ENCODE assay signal across 16 cellular contexts in genomic region chr9:73137286-73137899, GRCh38. TPM values are rescaled to one million over a fixed set of nuclear protein-coding genes. Genes with fewer than 3 reads are reported as not detected.
A peak's percentile ranks its signal among the peaks of the same experiment; 100 is the strongest.
DNase-seq lines count a peak whose midpoint lies in the region; ATAC-seq and TF ChIP-seq lines count a peak whose summit lies in the region.
"Had no signal": no experiment of that assay in that cellular context is flagged by ENCODE, and none has a peak within 500 bp of the region (broad histone marks: within the 10 kb centered on the region; RNA-seq: fewer than 3 reads in every experiment).

No MANE protein-coding gene starts in this region.

- intact Hi-C loops in Panc1 (cut with micrococcal nuclease; ENCODE audit: unreplicated experiment), result no loop called here

- DNase-seq in Panc1 (ENCODE audit: low read depth, low spot score), result no peak
- DNase-seq in foreskin keratinocyte, result peak; percentile 69 to 80
- DNase-seq in renal cortical epithelial cell (ENCODE audit: low read depth), result peak; percentile 89
- no peak for DNase-seq in activated CD8-positive, alpha-beta memory T cell treated with anti-CD3 and anti-CD28 coated beads, Interleukin-2, amount 10 ng/mL, durations not matched to agents 7 days and 5 days
- DNase-seq: activated CD4-positive, CD25-positive, alpha-beta regulatory T cell; CD4-positive, alpha-beta T cell; immature natural killer cell; NCI-H226; SHP77 treated with DMSO at 0.1 percent for 48 hours had no signal

- H3K4me3 Mint-ChIP-seq in activated CD8-positive, alpha-beta memory T cell treated with anti-CD3 and anti-CD28 coated beads, Interleukin-2, amount 10 ng/mL, durations not matched to agents 7 days and 5 days, result no peak overlapping the region
- H3K4me3 Mint-ChIP-seq: CD4-positive, alpha-beta T cell; GM23338; IgD-negative memory B cell; immature natural killer cell; neural crest cell had no signal

- peak; percentile 67 for ATAC-seq in Panc1
- ATAC-seq in foreskin keratinocyte, result peak; percentile 55
- ATAC-seq in GM18520 (IDR thresholded peaks at IDR 0.05; ENCODE audit: unreplicated experiment), result no peak
- no peak for ATAC-seq in GM19328 (IDR thresholded peaks at IDR 0.05; ENCODE audit: unreplicated experiment)
- ATAC-seq in activated CD8-positive, alpha-beta memory T cell treated with anti-CD3 and anti-CD28 coated beads, Interleukin-2, amount 10 ng/mL, durations not matched to agents 7 days and 5 days, result no peak
- ATAC-seq in HG02981 (IDR thresholded peaks at IDR 0.05; ENCODE audit: unreplicated experiment), result no peak
- ATAC-seq: GM23338 had no signal

- H3K9me3 ChIP-seq in HEK293 (ENCODE audit: control insufficient read depth, insufficient read depth, low read depth, low read length) (no peaks in the 10 kb centered on the region), Panc1 (ENCODE audit: control insufficient read depth, insufficient read depth, low read depth, low read length) (no peaks in the 10 kb centered on the region)

- no peaks in the 10 kb centered on the region for H3K36me3 ChIP-seq in HEK293 (ENCODE audit: control insufficient read depth in 2 of 2, insufficient read depth in 1 of 2, low read length in 2 of 2)
- no peaks in the 10 kb centered on the region for H3K36me3 ChIP-seq in Panc1 (ENCODE audit: control insufficient read depth, insufficient read depth, low read length)

- H3K27ac Mint-ChIP-seq in activated CD8-positive, alpha-beta memory T cell treated with anti-CD3 and anti-CD28 coated beads, Interleukin-2, amount 10 ng/mL, durations not matched to agents 7 days and 5 days, result no peak overlapping the region
- H3K27ac Mint-ChIP-seq: CD4-positive, alpha-beta T cell; GM23338; IgD-negative memory B cell had no signal

- POLR2A ChIA-PET in HEK293 (lab: Yijun Ruan, JAX), result interaction anchor here (0.6 to 1.5 kb wide), 6 partner anchors 12 to 26 kb away, joined by 3 to 6 read pairs (median 3); no protein-coding TSS in a partner anchor
- POLR2A ChIA-PET in Panc1 (lab: Charles Lee), result interaction anchor here (0.5 to 0.6 kb wide), 2 partner anchors 18 to 66 kb away, joined by 3 read pairs; no protein-coding TSS in a partner anchor

- H3K27ac ChIP-seq in HEK293 (ENCODE audit: extremely low read depth, low read depth, low read length), result no peak overlapping the region
- H3K27ac ChIP-seq in Panc1 (ENCODE audit: low read length), result no peak overlapping the region
- H3K27ac ChIP-seq in foreskin keratinocyte, result peak overlapping the region; percentile 99

- CTCF ChIA-PET in HEK293 (lab: Yijun Ruan, JAX), result interaction anchor here (0.7 to 1.6 kb wide), 4 partner anchors 16 to 40 kb away, joined by 3 to 6 read pairs (median 4); no protein-coding TSS in a partner anchor
- CTCF ChIA-PET in Panc1 (lab: Charles Lee), result interaction anchor here (0.5 kb wide), 1 partner anchor 856 kb away, joined by 3 read pairs; no protein-coding TSS in a partner anchor
- CTCF ChIA-PET in activated CD8-positive, alpha-beta memory T cell treated with anti-CD3 and anti-CD28 coated beads, Interleukin-2, amount 10 ng/mL, durations not matched to agents 7 days and 5 days (lab: Charles Lee), result interaction anchor here (1.3 kb wide), 1 partner anchor 9 kb away, joined by 5 read pairs; no protein-coding TSS in a partner anchor

- in situ Hi-C loops in Panc1 (cut with HindIII; ENCODE audit: low pct_unique_long_range_greater_than_20kb, low sequenced_read_pairs), result no loop called here

- H3K4me3 ChIP-seq in HEK293 (ENCODE audit: low read depth, low read length) (peak overlapping the region; percentile 5; the same call in 1 of the 2 replicates), Panc1 (ENCODE audit: low read depth in 2 of 2, low read length in 2 of 2) (no peak overlapping the region)
- H3K4me3 ChIP-seq: GM23338 had no signal

- TF ChIP-seq CTCF in HEK293 (tag by site-specific recombination; IDR thresholded peaks at IDR 0.05), result no peak
- no peak; the same call in 1 of the 2 replicates for TF ChIP-seq CTCF in Panc1 (IDR thresholded peaks at IDR 0.05)
- TF ChIP-seq CTCF in foreskin keratinocyte (conservative IDR thresholded peaks at IDR 0.05), result peak; percentile 52

- H3K27me3 Mint-ChIP-seq in activated CD8-positive, alpha-beta memory T cell treated with anti-CD3 and anti-CD28 coated beads, Interleukin-2, amount 10 ng/mL, durations not matched to agents 7 days and 5 days, result no peaks in the 10 kb centered on the region
- H3K27me3 Mint-ChIP-seq: CD4-positive, alpha-beta T cell had no signal

- H3K27me3 ChIP-seq in Panc1 (ENCODE audit: control insufficient read depth, insufficient read depth, low read length) (no peaks in the 10 kb centered on the region), foreskin keratinocyte (no peaks in the 10 kb centered on the region)

- H3K4me1 Mint-ChIP-seq in activated CD8-positive, alpha-beta memory T cell treated with anti-CD3 and anti-CD28 coated beads, Interleukin-2, amount 10 ng/mL, durations not matched to agents 7 days and 5 days, result peaks cover 17% of the 10 kb centered on the region

- no peaks in the 10 kb centered on the region for H3K9me3 Mint-ChIP-seq in activated CD8-positive, alpha-beta memory T cell treated with anti-CD3 and anti-CD28 coated beads, Interleukin-2, amount 10 ng/mL, durations not matched to agents 7 days and 5 days (ENCODE audit: low read depth)
- H3K9me3 Mint-ChIP-seq: CD4-positive, alpha-beta T cell; GM23338; IgD-negative memory B cell had no signal

- no TSS peak for BruUV-seq in Panc1 (replicated peaks; lab: Mats Ljungman, UMichigan)

- H3K4me1 ChIP-seq in HEK293 (ENCODE audit: control insufficient read depth, insufficient read depth, low read length) (no peaks in the 10 kb centered on the region; the same call in 1 of the 2 replicates), Panc1 (ENCODE audit: control insufficient read depth, insufficient read depth, low read length) (peaks cover 14% of the 10 kb centered on the region), foreskin keratinocyte (peaks cover 34% of the 10 kb centered on the region)

- peaks cover 1% of the 10 kb centered on the region for H3K36me3 Mint-ChIP-seq in activated CD8-positive, alpha-beta memory T cell treated with anti-CD3 and anti-CD28 coated beads, Interleukin-2, amount 10 ng/mL, durations not matched to agents 7 days and 5 days
- H3K36me3 Mint-ChIP-seq: IgD-negative memory B cell, immature natural killer cell had no signal

TF ChIP-seq in HEK293, 187 proteins besides CTCF, POLR2A, EP300 and RAD21 (continues in another document):
- TF ChIP-seq ZFP41 (tag by site-specific recombination; IDR thresholded peaks at IDR 0.05; ENCODE audit: borderline replicate concordance) (no peak), ATF2 (tag by site-specific recombination; IDR thresholded peaks at IDR 0.05; ENCODE audit: low read depth) (peak; percentile 93), ZNF629 (tag by site-specific recombination; IDR thresholded peaks at IDR 0.05) (peak; percentile 89), GLIS1 (tag by site-specific recombination; IDR thresholded peaks at IDR 0.05) (peak; percentile 54), ZEB2 (tag by site-specific recombination; IDR thresholded peaks at IDR 0.05) (peak; percentile 54; the same call in 1 of the 2 replicates), SCRT2 (tag by site-specific recombination; IDR thresholded peaks at IDR 0.05) (peak; percentile 80), HIC1 (tag by site-specific recombination; IDR thresholded peaks at IDR 0.05) (peak; percentile 73), PBX3 (CRISPR knock-in tag; IDR thresholded peaks at IDR 0.05) (no peak), KLF8 (tag by site-specific recombination; IDR thresholded peaks at IDR 0.05) (0 out of 2 replicates have a peak, but pooled peaks have one; percentile 26), ZNF214 (tag by site-specific recombination; IDR thresholded peaks at IDR 0.05; ENCODE audit: borderline replicate concordance) (no peak)

RNA-seq across cellular contexts. Expression of gene ANXA1, which starts 14.3 kb away (rescaled TPM):
- total RNA-seq in Panc1 (2021; ENCODE audit: unreplicated experiment), result 72.0 TPM
- polyA plus RNA-seq in Panc1 (2012; ENCODE audit: insufficient read length), result 34.8 TPM
- total RNA-seq in foreskin keratinocyte, result 880 and 908 TPM in 2 replicates
- 712 and 776 TPM in 2 replicates for polyA plus RNA-seq in foreskin keratinocyte
- total RNA-seq in renal cortical epithelial cell, result 426 and 600 TPM in 2 replicates
- 100 to 1,000 TPM; 135 to 177 TPM for total RNA-seq in activated CD8-positive, alpha-beta memory T cell treated with anti-CD3 and anti-CD28 coated beads, Interleukin-2, amount 10 ng/mL, durations not matched to agents 7 days and 5 days

Comparison
In these comparisons a context has a peak if more than half of its experiments do, and no peak if none do; other contexts are left out.
1. ATAC-seq: peak in Panc1 (single experiment) and foreskin keratinocyte (single experiment); none in GM18520 (single experiment), GM19328 (single experiment), activated CD8-positive, alpha-beta memory T cell treated with anti-CD3 and anti-CD28 coated beads, Interleukin-2, amount 10 ng/mL, durations not matched to agents 7 days and 5 days (single experiment) and HG02981 (single experiment).
2. DNase-seq: peak in foreskin keratinocyte (2 of 2) and renal cortical epithelial cell (single experiment); none in Panc1 (single experiment) and activated CD8-positive, alpha-beta memory T cell treated with anti-CD3 and anti-CD28 coated beads, Interleukin-2, amount 10 ng/mL, durations not matched to agents 7 days and 5 days (single experiment).